Comparison of ENCODE assay signal across 15 cellular contexts in genomic region chr12:99427104-99427503, GRCh38.
DNase-seq lines count a peak whose midpoint lies in the region; ATAC-seq and TF ChIP-seq lines count a peak whose summit lies in the region.
"Had no signal": no experiment of that assay in that cellular context is flagged by ENCODE, and none has a peak within 500 bp of the region (broad histone marks: within the 10 kb centered on the region; RNA-seq: fewer than 3 reads in every experiment).

No MANE protein-coding gene starts in this region.

- H3K9me3 Mint-ChIP-seq in osteocyte (ENCODE audit: unreplicated experiment) = no peaks in the 10 kb centered on the region

- H2AFZ ChIP-seq in Karpas-422 (ENCODE audit: low read length) = 0 out of 2 replicates have a peak overlapping the region, but pooled peaks have one; percentile 13

- H3K36me3 ChIP-seq in Karpas-422 (ENCODE audit: insufficient read depth, low read length) = no peaks in the 10 kb centered on the region; the same call in 1 of the 2 replicates
- H3K36me3 ChIP-seq: cardiac muscle cell had no signal

- no peak for TF ChIP-seq POLR2A in lower leg skin (IDR thresholded peaks at IDR 0.05)

- H3K9me3 ChIP-seq in Karpas-422 (ENCODE audit: low read length) = no peaks in the 10 kb centered on the region

- TF ChIP-seq CTCF in osteocyte (IDR thresholded peaks at IDR 0.05) (no peak), lower leg skin (IDR thresholded peaks at IDR 0.05) (no peak)

- no peaks in the 10 kb centered on the region for H3K27me3 Mint-ChIP-seq in osteocyte (ENCODE audit: unreplicated experiment)
- H3K27me3 Mint-ChIP-seq: activated naive CD8-positive, alpha-beta T cell treated with anti-CD3 and anti-CD28 coated beads, Interleukin-2, amount 10 ng/mL, durations not matched to agents 7 days and 5 days had no signal

- H3K4me2 ChIP-seq in Karpas-422 (ENCODE audit: low read depth, low read length, poor library complexity, severe bottlenecking) = peak overlapping the region; percentile 48

- H3K27ac ChIP-seq in Karpas-422 (ENCODE audit: low read length) = peak overlapping the region; percentile 83
- H3K27ac ChIP-seq: cardiac muscle cell had no signal

- no peak overlapping the region for H3K4me3 ChIP-seq in Karpas-422 (ENCODE audit: low read length)
- H3K4me3 ChIP-seq in lower leg skin (ENCODE audit: low read depth, poor library complexity, severe bottlenecking) = no peak overlapping the region
- H3K4me3 ChIP-seq: cardiac muscle cell had no signal

- no peaks in the 10 kb centered on the region for H3K4me1 Mint-ChIP-seq in osteocyte (ENCODE audit: unreplicated experiment)
- H3K4me1 Mint-ChIP-seq: activated naive CD8-positive, alpha-beta T cell treated with anti-CD3 and anti-CD28 coated beads, Interleukin-2, amount 10 ng/mL, durations not matched to agents 7 days and 5 days had no signal

- H3K9me2 ChIP-seq in Karpas-422 (replicated peaks; ENCODE audit: insufficient read depth, low read length) = no peaks in the 10 kb centered on the region

- DNase-seq in Karpas-422 (peak; percentile 84), osteocyte (ENCODE audit: extremely low spot score, unreplicated experiment) (no peak), lower leg skin (ENCODE audit: low spot score in 2 of 2) (no peak), GM03348 (ENCODE audit: low spot score) (no peak)
- DNase-seq: activated CD4-positive, CD25-positive, alpha-beta regulatory T cell; activated CD8-positive, alpha-beta memory T cell treated with anti-CD3 and anti-CD28 coated beads, Interleukin-2, amount 50 U/mL, for 48 hours; activated naive CD8-positive, alpha-beta T cell treated with anti-CD3 and anti-CD28 coated beads, Interleukin-2, amount 10 ng/mL, durations not matched to agents 7 days and 5 days; HFFc6; NCI-H345 had no signal

- no peaks in the 10 kb centered on the region for H4K20me1 ChIP-seq in Karpas-422 (ENCODE audit: insufficient read depth, low read depth, low read length)

- no peaks in the 10 kb centered on the region for H3K27me3 ChIP-seq in Karpas-422 (ENCODE audit: low read length)
- H3K27me3 ChIP-seq: cardiac muscle cell had no signal

- no peak overlapping the region for H3K4me3 Mint-ChIP-seq in osteocyte (ENCODE audit: unreplicated experiment)
- H3K4me3 Mint-ChIP-seq: activated naive CD8-positive, alpha-beta T cell treated with anti-CD3 and anti-CD28 coated beads, Interleukin-2, amount 10 ng/mL, durations not matched to agents 7 days and 5 days; HFFc6 had no signal

- 72 to 75% methylated on average over 2 of the region's 2 CpGs for WGBS in lower leg skin, 2 donors

- intact Hi-C loops in lower leg skin (cut with DNase I; ENCODE audit: low total_unique reads) = no loop called here

- no peaks in the 10 kb centered on the region for H3K36me3 Mint-ChIP-seq in osteocyte (ENCODE audit: unreplicated experiment)
- H3K36me3 Mint-ChIP-seq: activated naive CD8-positive, alpha-beta T cell treated with anti-CD3 and anti-CD28 coated beads, Interleukin-2, amount 10 ng/mL, durations not matched to agents 7 days and 5 days had no signal

- ATAC-seq in GM18498 (IDR thresholded peaks at IDR 0.05; ENCODE audit: unreplicated experiment) = peak; percentile 80
- peak; percentile 80 for ATAC-seq in GM19395 (IDR thresholded peaks at IDR 0.05; ENCODE audit: unreplicated experiment)
- ATAC-seq in HG02884 (IDR thresholded peaks at IDR 0.05; ENCODE audit: unreplicated experiment) = peak; percentile 44
- ATAC-seq in GM19455 (IDR thresholded peaks at IDR 0.05; ENCODE audit: unreplicated experiment) = no peak
- ATAC-seq: Panc1 had no signal

- peak overlapping the region; percentile 43 for H3K9ac ChIP-seq in Karpas-422 (ENCODE audit: low read length)

- peaks cover 74% of the 10 kb centered on the region for H3K4me1 ChIP-seq in Karpas-422 (ENCODE audit: low read length)

- H3K79me2 ChIP-seq in Karpas-422 (ENCODE audit: low read length) = no peaks in the 10 kb centered on the region

- no peak overlapping the region for H3K27ac Mint-ChIP-seq in osteocyte (ENCODE audit: unreplicated experiment)
- H3K27ac Mint-ChIP-seq: activated naive CD8-positive, alpha-beta T cell treated with anti-CD3 and anti-CD28 coated beads, Interleukin-2, amount 10 ng/mL, durations not matched to agents 7 days and 5 days; HFFc6 had no signal
